In the genomic region with DNA sequence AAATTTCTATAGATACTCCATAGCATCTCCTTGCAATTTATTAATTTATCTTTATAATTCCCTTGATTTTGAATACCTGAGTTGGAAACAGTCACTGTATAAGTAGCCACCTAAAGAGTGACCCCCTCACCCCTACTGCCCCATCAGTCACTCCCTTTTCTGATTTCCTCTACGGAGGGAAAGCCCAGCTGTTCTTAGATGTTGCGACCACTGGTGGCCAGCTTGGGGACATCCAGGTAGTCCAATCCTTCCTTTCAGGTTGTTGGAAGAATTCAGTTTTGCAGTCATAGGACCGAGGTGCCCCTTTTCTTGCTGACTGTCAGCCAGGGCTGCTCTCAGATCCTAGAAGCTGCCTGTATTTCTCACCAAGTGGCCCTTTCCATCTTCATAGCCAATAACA, we compare ENCODE assay signal across 15 cellular contexts.
A peak's percentile ranks its signal among the peaks of the same experiment; 100 is the strongest.
DNase-seq lines count a peak whose midpoint lies in the region; ATAC-seq, FAIRE-seq and TF ChIP-seq lines count a peak whose summit lies in the region.
"Had no signal": no experiment of that assay in that cellular context is flagged by ENCODE, and none has a peak within 500 bp of the region (broad histone marks: within the 10 kb centered on the region; RNA-seq: fewer than 3 reads in every experiment).

No MANE protein-coding gene starts in this region.

- no peak overlapping the region for H3K9ac ChIP-seq in HCT116 (ENCODE audit: low read length)
- no peak overlapping the region for H3K9ac ChIP-seq in Karpas-422 (ENCODE audit: low read length)
- H3K9ac ChIP-seq in K562 (ENCODE audit: insufficient read depth in 1 of 2, low read depth in 2 of 2, low read length in 2 of 2): no peak overlapping the region
- H3K9ac ChIP-seq in neural cell (ENCODE audit: low read length): no peak overlapping the region
- H3K9ac ChIP-seq: GM23248 had no signal

- H3K9me3 ChIP-seq in HCT116 (ENCODE audit: control insufficient read depth in 1 of 2, insufficient read depth in 1 of 2, low read depth in 1 of 2, low read length in 2 of 2): no peaks in the 10 kb centered on the region
- no peaks in the 10 kb centered on the region for H3K9me3 ChIP-seq in Karpas-422 (ENCODE audit: low read length)
- no peaks in the 10 kb centered on the region for H3K9me3 ChIP-seq in K562 (replicated peaks; ENCODE audit: control insufficient read depth, insufficient read depth, low read depth, low read length)
- H3K9me3 ChIP-seq in neural cell (ENCODE audit: low read length): no peaks in the 10 kb centered on the region

- H3F3A ChIP-seq in neural cell (ENCODE audit: insufficient read depth, low read length, poor library complexity, severe bottlenecking): no peaks in the 10 kb centered on the region

- H3K9me1 ChIP-seq in K562 (ENCODE audit: control insufficient read depth, insufficient read depth, low read length): no peaks in the 10 kb centered on the region

- BruUV-seq in HCT116 (replicated peaks; lab: Mats Ljungman, UMichigan): no TSS peak
- BruUV-seq in K562 (replicated peaks; lab: Mats Ljungman, UMichigan): no TSS peak

- peak; percentile 19 for DNase-seq in HCT116 (ENCODE audit: low read depth, low spot score)
- peak; percentile 44 for DNase-seq in Karpas-422
- peak; percentile 33 to 60 (median 47) for DNase-seq in K562 (ENCODE audit: extremely low read depth in 1 of 4, low spot score in 3 of 4)
- no peak for DNase-seq in cardiac septum (ENCODE audit: low spot score)
- DNase-seq in omental fat pad (ENCODE audit: low spot score): no peak
- DNase-seq: CD8-positive, alpha-beta T cell; GM23248; IMR-90; NCI-H146; NCI-H2081 treated with DMSO at 0.1 percent for 48 hours; NCI-H226; NCI-H526 treated with DMSO at 0.1 percent for 48 hours had no signal

- WGBS in K562 (ENCODE audit: insufficient coverage, low coverage, missing lambda C conversion rate): 2% methylated on average over 3 of the region's 3 CpGs

- ATAC-seq in HCT116: peak; percentile 91
- ATAC-seq in K562: peak; percentile 98
- ATAC-seq in GM19328 (IDR thresholded peaks at IDR 0.05; ENCODE audit: unreplicated experiment): no peak
- ATAC-seq in GM19324 (IDR thresholded peaks at IDR 0.05; ENCODE audit: low FRiP score, unreplicated experiment): no peak
- ATAC-seq in omental fat pad (ENCODE audit: low FRiP score): no peak
- ATAC-seq: CD8-positive, alpha-beta T cell had no signal

- CTCF ChIA-PET in HCT116 (lab: Charles Lee) (interaction anchor here (1.0 to 2.1 kb wide), 3 partner anchors 91 to 198 kb away, joined by 3 to 16 read pairs (median 5); no protein-coding TSS in a partner anchor), K562 (lab: Yijun Ruan, JAX; ENCODE audit: low intra/inter-chr PET ratio) (interaction anchor here (0.6 to 1.3 kb wide), 2 partner anchors 91 to 144 kb away, joined by 3 to 4 read pairs; no protein-coding TSS in a partner anchor)

- H3K4me1 ChIP-seq in HCT116 (ENCODE audit: control insufficient read depth in 1 of 2, insufficient read depth in 2 of 2, low read length in 2 of 2) (no peaks in the 10 kb centered on the region), Karpas-422 (ENCODE audit: low read length) (no peaks in the 10 kb centered on the region), K562 (replicated peaks in 1 of 2; ENCODE audit: control insufficient read depth in 2 of 2, insufficient read depth in 2 of 2, low read length in 2 of 2) (no peaks in the 10 kb centered on the region)

- H3K4me3 ChIP-seq in HCT116 (replicated peaks in 1 of 2; ENCODE audit: low read depth in 1 of 2, low read length in 2 of 2): no peak overlapping the region
- no peak overlapping the region for H3K4me3 ChIP-seq in Karpas-422 (ENCODE audit: low read length)
- H3K4me3 ChIP-seq in K562: no peak overlapping the region
- H3K4me3 ChIP-seq in neural cell (ENCODE audit: low read length): no peak overlapping the region
- H3K4me3 ChIP-seq: GM23248 had no signal

- H3K36me3 ChIP-seq in HCT116 (ENCODE audit: control insufficient read depth in 1 of 2, insufficient read depth in 2 of 2, low read length in 2 of 2) (no peaks in the 10 kb centered on the region), Karpas-422 (ENCODE audit: insufficient read depth, low read length) (no peaks in the 10 kb centered on the region), K562 (ENCODE audit: control insufficient read depth, insufficient read depth, low read length) (no peaks in the 10 kb centered on the region), neural cell (ENCODE audit: insufficient read depth, low read length) (no peaks in the 10 kb centered on the region)

- TF ChIP-seq RAD21 in HCT116 (IDR thresholded peaks at IDR 0.05; ENCODE audit: low read depth) (peak; percentile 50), K562 (CRISPR knock-in tag; conservative IDR thresholded peaks at IDR 0.05 in 1 of 2, IDR thresholded peaks at IDR 0.05 in 1 of 2) (peak; percentile 36 to 71), neural cell (conservative IDR thresholded peaks at IDR 0.05) (no peak)

- intact Hi-C loops in HCT116 (cut with micrococcal nuclease): no loop called here
- intact Hi-C loops in K562 (cut with micrococcal nuclease): loop anchor here (2.0 to 5.0 kb wide), 2 partner anchors 91 to 145 kb away; no protein-coding TSS in a partner anchor
- intact Hi-C loops in cardiac septum (cut with DNase I): no loop called here

- in situ Hi-C loops in K562 (cut with MboI): no loop called here

- H2AFZ ChIP-seq in HCT116 (ENCODE audit: low read depth, low read length, poor library complexity, severe bottlenecking) (no peak overlapping the region), Karpas-422 (ENCODE audit: low read length) (no peak overlapping the region), K562 (ENCODE audit: low read depth, low read length) (no peak overlapping the region), neural cell (ENCODE audit: low read depth, low read length) (peak overlapping the region; percentile 11)
- H2AFZ ChIP-seq: GM23248 had no signal

- H3K9me2 ChIP-seq in HCT116 (ENCODE audit: insufficient read depth) (no peaks in the 10 kb centered on the region), Karpas-422 (replicated peaks; ENCODE audit: insufficient read depth, low read length) (no peaks in the 10 kb centered on the region), neural cell (ENCODE audit: insufficient read depth, low read length) (no peaks in the 10 kb centered on the region)

- H3K4me2 ChIP-seq in HCT116 (ENCODE audit: low read length): no peak overlapping the region
- H3K4me2 ChIP-seq in Karpas-422 (ENCODE audit: low read depth, low read length, poor library complexity, severe bottlenecking): no peak overlapping the region
- no peak overlapping the region for H3K4me2 ChIP-seq in K562 (ENCODE audit: insufficient read depth, low read length)
- no peak overlapping the region for H3K4me2 ChIP-seq in neural cell (ENCODE audit: low read length)

- POLR2A ChIA-PET in HCT116 (lab: Charles Lee) (interaction anchor here (0.6 kb wide), 1 partner anchor 197 kb away, joined by 3 read pairs; no protein-coding TSS in a partner anchor), K562 (lab: Yijun Ruan, JAX) (interaction anchor here (0.6 kb wide), 1 partner anchor 1816 kb away, joined by 3 read pairs; no protein-coding TSS in a partner anchor)

- TF ChIP-seq CTCF in HCT116 (IDR thresholded peaks at IDR 0.05 in 2 of 3, conservative IDR thresholded peaks at IDR 0.05 in 1 of 3; ENCODE audit: borderline replicate concordance in 1 of 3, insufficient read depth in 1 of 3, low read depth in 2 of 3, low read length in 2 of 3): peak; percentile 34 to 59 (median 47); a peak in 4 of 6 replicates
- TF ChIP-seq CTCF in K562 (IDR thresholded peaks at IDR 0.05 in 2 of 3, conservative IDR thresholded peaks at IDR 0.05 in 1 of 3; ENCODE audit: insufficient read depth in 2 of 3, low read depth in 1 of 3, low read length in 3 of 3): peak; percentile 68 to 74 (median 70)
- TF ChIP-seq CTCF in neural cell (IDR thresholded peaks at IDR 0.05; ENCODE audit: poor library complexity, severe bottlenecking): no peak
- TF ChIP-seq CTCF in omental fat pad (IDR thresholded peaks at IDR 0.05): no peak

- TF ChIP-seq POLR2A in HCT116 (IDR thresholded peaks at IDR 0.05; ENCODE audit: borderline replicate concordance, extremely low read depth, insufficient read depth, insufficient read length) (no peak), K562 (conservative IDR thresholded peaks at IDR 0.05) (no peak)

- FAIRE-seq in K562 (lab: Jason Lieb, UNC): peak; percentile 82

- H3K79me2 ChIP-seq in HCT116 (ENCODE audit: insufficient read depth, low read length): no peaks in the 10 kb centered on the region
- no peaks in the 10 kb centered on the region for H3K79me2 ChIP-seq in Karpas-422 (ENCODE audit: low read length)
- H3K79me2 ChIP-seq in K562 (ENCODE audit: control insufficient read depth, insufficient read depth, low read length): no peaks in the 10 kb centered on the region
- no peaks in the 10 kb centered on the region for H3K79me2 ChIP-seq in neural cell (replicated peaks; ENCODE audit: insufficient read depth, low read length)

- H3K27ac ChIP-seq in HCT116 (ENCODE audit: low read depth, low read length) (no peak overlapping the region), Karpas-422 (ENCODE audit: low read length) (no peak overlapping the region), K562 (ENCODE audit: extremely low read depth, low read depth, low read length) (no peak overlapping the region), neural cell (ENCODE audit: low read length) (no peak overlapping the region)
- H3K27ac ChIP-seq: GM23248 had no signal

- TF ChIP-seq EP300 in K562 (IDR thresholded peaks at IDR 0.05; ENCODE audit: low read length): no peak
- TF ChIP-seq EP300 in neural cell (conservative IDR thresholded peaks at IDR 0.05; ENCODE audit: poor library complexity, severe bottlenecking): no peak

- RAD21 ChIA-PET in HCT116 (lab: Charles Lee; ENCODE audit: low non-redundant PET in 1 of 2, low total read pairs in 2 of 2, uncharacterized antibody in 2 of 2, unreplicated experiment in 2 of 2): interaction anchor here in 1 of 2 experiments (1.0 kb wide), 1 partner anchor 65 kb away, joined by 3 read pairs; no protein-coding TSS in a partner anchor

- no peaks in the 10 kb centered on the region for H3K27me3 ChIP-seq in HCT116 (ENCODE audit: insufficient read depth, low read length)
- no peaks in the 10 kb centered on the region for H3K27me3 ChIP-seq in Karpas-422 (ENCODE audit: low read length)
- H3K27me3 ChIP-seq in K562 (ENCODE audit: control insufficient read depth in 2 of 2, insufficient read depth in 2 of 2, low read length in 2 of 2): peaks cover 15 to 16% of the 10 kb centered on the region in 2 experiments; a peak in 4 of 5 replicates
- no peaks in the 10 kb centered on the region for H3K27me3 ChIP-seq in neural cell (ENCODE audit: insufficient read depth, low read depth, low read length)

- H4K20me1 ChIP-seq in HCT116 (ENCODE audit: insufficient read depth) (no peaks in the 10 kb centered on the region), Karpas-422 (ENCODE audit: insufficient read depth, low read depth, low read length) (no peaks in the 10 kb centered on the region), K562 (replicated peaks; ENCODE audit: control insufficient read depth, insufficient read depth, low read length) (no peaks in the 10 kb centered on the region), neural cell (ENCODE audit: insufficient read depth) (no peaks in the 10 kb centered on the region)

TF ChIP-seq in HCT116, 20 proteins besides CTCF, POLR2A, EP300 and RAD21 (continues in another document):
- TF ChIP-seq ZNF274 (IDR thresholded peaks at IDR 0.05; ENCODE audit: low read depth, low read length): no peak

TF ChIP-seq in neural cell, 6 proteins besides CTCF, POLR2A, EP300 and RAD21 (continues in another document):
- TF ChIP-seq POLR2AphosphoS5 (IDR thresholded peaks at IDR 0.05): no peak

Comparison
In these comparisons a context has a peak if more than half of its experiments do, and no peak if none do; other contexts are left out.
1. ATAC-seq: peak in HCT116 (single experiment) and K562 (single experiment); none in GM19328 (single experiment), GM19324 (single experiment) and omental fat pad (single experiment).
2. DNase-seq: peak in HCT116 (single experiment), Karpas-422 (single experiment) and K562 (4 of 4); none in cardiac septum (single experiment) and omental fat pad (single experiment).
3. CTCF ChIP-seq: peak in HCT116 (3 of 3) and K562 (3 of 3); none in neural cell (single experiment) and omental fat pad (0 of 3).